Comparison of ENCODE assay signal across 19 cellular contexts in genomic region chr7:135367114-135367513, GRCh38.
A peak's percentile ranks its signal among the peaks of the same experiment; 100 is the strongest.
DNase-seq lines count a peak whose midpoint lies in the region; ATAC-seq, FAIRE-seq and TF ChIP-seq lines count a peak whose summit lies in the region.
"Had no signal": no experiment of that assay in that cellular context is flagged by ENCODE, and none has a peak within 500 bp of the region (broad histone marks: within the 10 kb centered on the region; RNA-seq: fewer than 3 reads in every experiment).

No MANE protein-coding gene starts in this region.

- H2AFZ ChIP-seq in HepG2 (ENCODE audit: low read length) = no peak overlapping the region

- BruUV-seq in Calu3 (replicated peaks; lab: Mats Ljungman, UMichigan) (no TSS peak), HepG2 (replicated peaks; lab: Mats Ljungman, UMichigan) (no TSS peak)

- H3K4me1 Mint-ChIP-seq in Calu3 (ENCODE audit: low read depth, unreplicated experiment) (peaks cover 32% of the 10 kb centered on the region), T-cell (peaks cover 4 to 20% (median 4%) of the 10 kb centered on the region in 3 donors)

- FAIRE-seq in HepG2 (lab: Jason Lieb, UNC) (peak; percentile 63), small intestine (lab: Jason Lieb, UNC) (no peak)
- FAIRE-seq: D721Med, GM12892, GM18507, H1 had no signal

- no peaks in the 10 kb centered on the region for H3K79me2 ChIP-seq in HepG2 (ENCODE audit: insufficient read depth, low read length)

- POLR2A ChIA-PET in HepG2 (lab: Yijun Ruan, JAX) (no interaction called here), T-cell (lab: Charles Lee) (no interaction called here)

- H3K36me3 Mint-ChIP-seq in Calu3 (ENCODE audit: insufficient read depth, unreplicated experiment) (no peaks in the 10 kb centered on the region), T-cell (peaks cover 44% of the 10 kb centered on the region)
- peaks cover 15 to 23% of the 10 kb centered on the region in 2 donors for H3K36me3 Mint-ChIP-seq in activated naive CD4-positive, alpha-beta T cell treated with anti-CD3 and anti-CD28 coated beads, Interleukin-2, amount 50 U/mL, for 72 hours

- 59% methylated on average over 4 of the region's 4 CpGs for WGBS in HepG2 (ENCODE audit: low lambda C conversion rate)
- 18 to 69% (median 43%) methylated on average over 4 of the region's 4 CpGs for WGBS in small intestine, 3 donors

- DNase-seq in Calu3 = peak; percentile 5
- peak; percentile 48 for DNase-seq in epithelial cell of proximal tubule (ENCODE audit: low read depth)
- DNase-seq in HepG2 (ENCODE audit: low spot score) = peak; percentile 54
- peak; percentile 79 for DNase-seq in small intestine
- DNase-seq in DMS153 (lab: John Stamatoyannopoulos, UW) = no peak
- no peak for DNase-seq in T-cell
- DNase-seq in activated naive CD4-positive, alpha-beta T cell treated with anti-CD3 and anti-CD28 coated beads, Interleukin-2, amount 50 U/mL, for 72 hours (ENCODE audit: low spot score in 2 of 2) = no peak
- DNase-seq: 8988T; BE2C; CD4-positive, CD25-positive, alpha-beta regulatory T cell; CD8-positive, alpha-beta memory T cell; COR-L47; DMS79; GDM1; H9 had no signal

- H3K4me1 ChIP-seq in HepG2 (ENCODE audit: insufficient read depth, low read length) (peaks cover 14% of the 10 kb centered on the region), small intestine (ENCODE audit: control insufficient read depth in 2 of 2, insufficient read depth in 1 of 2, low read depth in 1 of 2, low read length in 1 of 2) (peaks cover 0 to 3% of the 10 kb centered on the region in 2 donors)
- H3K4me1 ChIP-seq: BE2C had no signal

- H3K27ac Mint-ChIP-seq in Calu3 (ENCODE audit: unreplicated experiment) = peak overlapping the region; percentile 68
- H3K27ac Mint-ChIP-seq in T-cell = no peak overlapping the region
- H3K27ac Mint-ChIP-seq in activated naive CD4-positive, alpha-beta T cell treated with anti-CD3 and anti-CD28 coated beads, Interleukin-2, amount 50 U/mL, for 72 hours = peak overlapping the region in 1 of 2 donors; percentile 23
- H3K27ac Mint-ChIP-seq: CD8-positive, alpha-beta memory T cell; H9 had no signal

- TF ChIP-seq EP300 in HepG2 (IDR thresholded peaks at IDR 0.05; ENCODE audit: low read depth in 2 of 2, low read length in 2 of 2) (no peak), HepG2 (CRISPR knock-in tag; IDR thresholded peaks at IDR 0.05; ENCODE audit: borderline replicate concordance) (no peak)

- H3K4me2 ChIP-seq in HepG2 (ENCODE audit: low read depth, low read length) = no peak overlapping the region

- H3K9ac ChIP-seq in HepG2 (ENCODE audit: insufficient read depth, low read depth, low read length) = no peak overlapping the region

- TF ChIP-seq CTCF in Calu3 (IDR thresholded peaks at IDR 0.05; ENCODE audit: unreplicated experiment) (no peak), epithelial cell of proximal tubule (conservative IDR thresholded peaks at IDR 0.05; ENCODE audit: low read depth, low read length) (no peak), HepG2 (CRISPR knock-in tag; IDR thresholded peaks at IDR 0.05) (no peak)

- no peaks in the 10 kb centered on the region for H3K27me3 ChIP-seq in HepG2 (ENCODE audit: control insufficient read depth in 1 of 2, insufficient read depth in 2 of 2, low read length in 2 of 2)
- no peaks in the 10 kb centered on the region for H3K27me3 ChIP-seq in small intestine (ENCODE audit: control insufficient read depth in 2 of 2, insufficient read depth in 2 of 2, low read length in 2 of 2)
- H3K27me3 ChIP-seq: BE2C had no signal

- no peaks in the 10 kb centered on the region for H3K27me3 Mint-ChIP-seq in Calu3 (ENCODE audit: unreplicated experiment)
- no peaks in the 10 kb centered on the region for H3K27me3 Mint-ChIP-seq in T-cell
- H3K27me3 Mint-ChIP-seq: CD4-positive, CD25-positive, alpha-beta regulatory T cell; CD8-positive, alpha-beta memory T cell had no signal

- ATAC-seq in HepG2 (peak; percentile 65; the same call in 2 of the 3 replicates), T-cell (replicated peaks in 1 of 4) (no peak)
- no peak for ATAC-seq in activated naive CD4-positive, alpha-beta T cell treated with anti-CD3 and anti-CD28 coated beads, Interleukin-2, amount 50 U/mL, for 72 hours

- intact Hi-C loops in Calu3 (cut with micrococcal nuclease; ENCODE audit: unreplicated experiment) = no loop called here
- intact Hi-C loops in HepG2 (cut with micrococcal nuclease; ENCODE audit: unreplicated experiment) = no loop called here

- TF ChIP-seq POLR2A in HepG2 (IDR thresholded peaks at IDR 0.05; ENCODE audit: insufficient read depth in 1 of 2, low read depth in 2 of 2, low read length in 2 of 2) = no peak

- peaks cover 2 to 12% of the 10 kb centered on the region in 2 experiments; a peak in 1 of 5 replicates for H3K36me3 ChIP-seq in HepG2 (replicated peaks in 1 of 2; ENCODE audit: control insufficient read depth in 1 of 2, insufficient read depth in 2 of 2, low read length in 2 of 2)
- peaks cover 0 to 5% of the 10 kb centered on the region in 2 donors for H3K36me3 ChIP-seq in small intestine (ENCODE audit: control insufficient read depth in 2 of 2, insufficient read depth in 2 of 2, low read length in 2 of 2)

- TF ChIP-seq RAD21 in HepG2 (CRISPR knock-in tag; IDR thresholded peaks at IDR 0.05) = no peak

- H3K4me3 ChIP-seq in epithelial cell of proximal tubule (ENCODE audit: low read depth, low read length) (no peak overlapping the region), HepG2 (replicated peaks in 1 of 3; ENCODE audit: insufficient read depth in 1 of 3, low read depth in 2 of 3, low read length in 3 of 3) (no peak overlapping the region), small intestine (ENCODE audit: low read depth in 1 of 2, low read length in 2 of 2) (no peak overlapping the region)

- no peaks in the 10 kb centered on the region for H4K20me1 ChIP-seq in HepG2 (ENCODE audit: insufficient read depth, low read length)

- H3K9me3 Mint-ChIP-seq in Calu3 (ENCODE audit: low read depth, unreplicated experiment) (peaks cover 3% of the 10 kb centered on the region), T-cell (no peaks in the 10 kb centered on the region)
- peaks cover 0 to 7% of the 10 kb centered on the region in 2 donors for H3K9me3 Mint-ChIP-seq in activated naive CD4-positive, alpha-beta T cell treated with anti-CD3 and anti-CD28 coated beads, Interleukin-2, amount 50 U/mL, for 72 hours
- H3K9me3 Mint-ChIP-seq: CD4-positive, CD25-positive, alpha-beta regulatory T cell; CD8-positive, alpha-beta memory T cell; H9 had no signal

- in situ Hi-C loops in HepG2 (cut with HindIII; ENCODE audit: extremely low pct_ligation_motif_present, low pct_unique_long_range_greater_than_20kb) = no loop called here

- H3K9me3 ChIP-seq in HepG2 (ENCODE audit: low read length) (no peaks in the 10 kb centered on the region), small intestine (ENCODE audit: control insufficient read depth, low read depth) (no peaks in the 10 kb centered on the region)
- H3K9me3 ChIP-seq: BE2C had no signal

- CTCF ChIA-PET in Calu3 (lab: Charles Lee) = no interaction called here
- CTCF ChIA-PET in HepG2 (lab: Yijun Ruan, JAX; ENCODE audit: low intra/inter-chr PET ratio, low total read pairs) = no interaction called here
- CTCF ChIA-PET in T-cell (lab: Charles Lee) = no interaction called here

- H3K4me3 Mint-ChIP-seq in Calu3 (ENCODE audit: low read depth, unreplicated experiment) (no peak overlapping the region), T-cell (no peak overlapping the region)
- H3K4me3 Mint-ChIP-seq: CD4-positive, CD25-positive, alpha-beta regulatory T cell; CD8-positive, alpha-beta memory T cell; H9 had no signal

- H3K27ac ChIP-seq in HepG2 (ENCODE audit: extremely low read length, insufficient read depth, low read length) (no peak overlapping the region), small intestine (ENCODE audit: low read depth in 1 of 2, low read length in 1 of 2) (peak overlapping the region in 1 of 2 donors; percentile 41)

TF ChIP-seq in HepG2, 621 proteins besides CTCF, POLR2A, EP300 and RAD21:
- peak; percentile 41; the same call in 1 of the 2 replicates for TF ChIP-seq HOMEZ (CRISPR knock-in tag; IDR thresholded peaks at IDR 0.05; ENCODE audit: low read depth)
- TF ChIP-seq FOSL2 (CRISPR knock-in tag; IDR thresholded peaks at IDR 0.05) = peak; percentile 36; the same call in 1 of the 2 replicates
- TF ChIP-seq ZNF44 (CRISPR knock-in tag; IDR thresholded peaks at IDR 0.05) = no peak
- no peak for TF ChIP-seq CENPX (CRISPR knock-in tag; IDR thresholded peaks at IDR 0.05)
- peak in 1 of 2 experiments; percentile 40; a peak in 1 of 4 replicates for TF ChIP-seq ATF4 (CRISPR knock-in tag; IDR thresholded peaks at IDR 0.05)
- TF ChIP-seq ZNF17 (CRISPR knock-in tag; IDR thresholded peaks at IDR 0.05) = no peak
- 0 out of 2 replicates have a peak, but pooled peaks have one; percentile 15 for TF ChIP-seq GATAD2A (CRISPR knock-in tag; IDR thresholded peaks at IDR 0.05)
- no peak for TF ChIP-seq ZNF34 (CRISPR knock-in tag; IDR thresholded peaks at IDR 0.05; ENCODE audit: borderline replicate concordance)

Comparison
In these comparisons a context has a peak if more than half of its experiments do, and no peak if none do; other contexts are left out.
1. DNase-seq: peak in Calu3 (single experiment), epithelial cell of proximal tubule (single experiment), HepG2 (single experiment) and small intestine (single experiment); none in DMS153 (single experiment), T-cell (0 of 34) and activated naive CD4-positive, alpha-beta T cell treated with anti-CD3 and anti-CD28 coated beads, Interleukin-2, amount 50 U/mL, for 72 hours (0 of 2).